In genomic region chr6:90086517-90086916, GRCh38 we compare ENCODE assay signal across 13 cellular contexts.
DNase-seq lines count a peak whose midpoint lies in the region; ATAC-seq and TF ChIP-seq lines count a peak whose summit lies in the region.
"Had no signal": no experiment of that assay in that cellular context is flagged by ENCODE, and none has a peak within 500 bp of the region (broad histone marks: within the 10 kb centered on the region; RNA-seq: fewer than 3 reads in every experiment).

No MANE protein-coding gene starts in this region.

- H3K27me3 ChIP-seq in CD4-positive, CD25-positive, alpha-beta regulatory T cell (ENCODE audit: control insufficient read depth, insufficient read depth, low read length) = peaks cover 20% of the 10 kb centered on the region
- H3K27me3 ChIP-seq in lower lobe of right lung (ENCODE audit: low read depth) (no peaks in the 10 kb centered on the region), esophagus muscularis mucosa (no peaks in the 10 kb centered on the region)
- H3K27me3 ChIP-seq: pancreas had no signal

- peaks cover 57% of the 10 kb centered on the region for H3K27me3 Mint-ChIP-seq in CD4-positive, CD25-positive, alpha-beta regulatory T cell

- TF ChIP-seq CTCF in lower lobe of right lung (IDR thresholded peaks at IDR 0.05) = no peak
- TF ChIP-seq CTCF in esophagus muscularis mucosa (IDR thresholded peaks at IDR 0.05) = no peak

- peak overlapping the region in 2 of 3 donors; percentile 5 to 38 for H3K27ac Mint-ChIP-seq in CD4-positive, CD25-positive, alpha-beta regulatory T cell
- H3K27ac Mint-ChIP-seq: T-helper 2 cell treated with Interferon-gamma antibody and Interleukin-4, amounts not matched to agents 5 μg/mL and 100 μg/mL, for 36 hours had no signal

- ATAC-seq in CD4-positive, CD25-positive, alpha-beta regulatory T cell (ENCODE audit: low read depth in 2 of 2) = no peak
- ATAC-seq in lower lobe of right lung (no peak), GM21381 (IDR thresholded peaks at IDR 0.05; ENCODE audit: unreplicated experiment) (no peak), GM19395 (IDR thresholded peaks at IDR 0.05; ENCODE audit: unreplicated experiment) (no peak)
- ATAC-seq: left lobe of liver, pancreas had no signal

- H3K4me1 Mint-ChIP-seq in CD4-positive, CD25-positive, alpha-beta regulatory T cell = peaks cover 11 to 60% (median 36%) of the 10 kb centered on the region in 4 donors

- H3K27ac ChIP-seq in CD4-positive, CD25-positive, alpha-beta regulatory T cell (ENCODE audit: insufficient read depth, low read length, poor library complexity, severe bottlenecking) = no peak overlapping the region
- no peak overlapping the region for H3K27ac ChIP-seq in lower lobe of right lung
- no peak overlapping the region for H3K27ac ChIP-seq in esophagus muscularis mucosa (replicated peaks in 1 of 4)
- H3K27ac ChIP-seq: pancreas had no signal

- H3K36me3 ChIP-seq in CD4-positive, CD25-positive, alpha-beta regulatory T cell (ENCODE audit: control insufficient read depth, insufficient read depth, low read length) = peaks cover 4% of the 10 kb centered on the region
- H3K36me3 ChIP-seq in lower lobe of right lung (no peaks in the 10 kb centered on the region), esophagus muscularis mucosa (no peaks in the 10 kb centered on the region)
- H3K36me3 ChIP-seq: pancreas had no signal

- H3K36me3 Mint-ChIP-seq in CD4-positive, CD25-positive, alpha-beta regulatory T cell = peaks cover 17% of the 10 kb centered on the region

- H3K4me1 ChIP-seq in CD4-positive, CD25-positive, alpha-beta regulatory T cell (ENCODE audit: control insufficient read depth, insufficient read depth, low read length, poor library complexity, severe bottlenecking) = peaks cover 37% of the 10 kb centered on the region
- no peaks in the 10 kb centered on the region for H3K4me1 ChIP-seq in lower lobe of right lung
- H3K4me1 ChIP-seq in esophagus muscularis mucosa = peaks cover 0 to 8% (median 2%) of the 10 kb centered on the region in 4 donors

- H3K4me3 ChIP-seq in CD4-positive, CD25-positive, alpha-beta regulatory T cell (ENCODE audit: low read depth, low read length) = no peak overlapping the region
- no peak overlapping the region for H3K4me3 ChIP-seq in lower lobe of right lung
- H3K4me3 ChIP-seq in esophagus muscularis mucosa = no peak overlapping the region
- H3K4me3 ChIP-seq: pancreas had no signal

- peaks cover 0 to 2% (median 0%) of the 10 kb centered on the region in 7 donors for H3K9me3 Mint-ChIP-seq in CD4-positive, CD25-positive, alpha-beta regulatory T cell
- H3K9me3 Mint-ChIP-seq: T-helper 2 cell treated with Interferon-gamma antibody and Interleukin-4, amounts not matched to agents 5 μg/mL and 100 μg/mL, for 36 hours had no signal

- intact Hi-C loops in lower lobe of right lung (cut with DNase I) = no loop called here
- intact Hi-C loops in esophagus muscularis mucosa (cut with DNase I) = loop anchor here (10.0 kb wide), 1 partner anchor 112 kb away; no protein-coding TSS in a partner anchor

- no peak for TF ChIP-seq EP300 in esophagus muscularis mucosa (IDR thresholded peaks at IDR 0.05)

- 80% methylated on average over 7 of the region's 7 CpGs for WGBS in esophagus muscularis mucosa

- no peak for TF ChIP-seq POLR2A in esophagus muscularis mucosa (IDR thresholded peaks at IDR 0.05; ENCODE audit: low read depth)

- no peak overlapping the region for H3K4me3 Mint-ChIP-seq in CD4-positive, CD25-positive, alpha-beta regulatory T cell
- H3K4me3 Mint-ChIP-seq: T-helper 2 cell treated with Interferon-gamma antibody and Interleukin-4, amounts not matched to agents 5 μg/mL and 100 μg/mL, for 36 hours had no signal

- H3K9me3 ChIP-seq in CD4-positive, CD25-positive, alpha-beta regulatory T cell (ENCODE audit: control insufficient read depth in 2 of 2, low read length in 2 of 2) = no peaks in the 10 kb centered on the region
- H3K9me3 ChIP-seq in lower lobe of right lung (no peaks in the 10 kb centered on the region), esophagus muscularis mucosa (no peaks in the 10 kb centered on the region)
- H3K9me3 ChIP-seq: pancreas had no signal

- DNase-seq in CD4-positive, CD25-positive, alpha-beta regulatory T cell = no peak
- DNase-seq in M059J (ENCODE audit: low read depth) = peak; percentile 82
- peak; percentile 85 for DNase-seq in amniotic epithelial cell (ENCODE audit: low read depth)
- DNase-seq in lung microvascular endothelial cell (ENCODE audit: low read depth in 2 of 2) = peak; percentile 42 to 61
- no peak for DNase-seq in lower lobe of right lung
- no peak for DNase-seq in esophagus muscularis mucosa (ENCODE audit: extremely low spot score)
- DNase-seq: AML-193, cortex of kidney, pancreas had no signal

Comparison
In these comparisons a context has a peak if more than half of its experiments do, and no peak if none do; other contexts are left out.
1. DNase-seq: peak in M059J (single experiment), amniotic epithelial cell (single experiment) and lung microvascular endothelial cell (2 of 2); none in CD4-positive, CD25-positive, alpha-beta regulatory T cell (0 of 3), lower lobe of right lung (single experiment) and esophagus muscularis mucosa (single experiment).